In the genomic region with DNA sequence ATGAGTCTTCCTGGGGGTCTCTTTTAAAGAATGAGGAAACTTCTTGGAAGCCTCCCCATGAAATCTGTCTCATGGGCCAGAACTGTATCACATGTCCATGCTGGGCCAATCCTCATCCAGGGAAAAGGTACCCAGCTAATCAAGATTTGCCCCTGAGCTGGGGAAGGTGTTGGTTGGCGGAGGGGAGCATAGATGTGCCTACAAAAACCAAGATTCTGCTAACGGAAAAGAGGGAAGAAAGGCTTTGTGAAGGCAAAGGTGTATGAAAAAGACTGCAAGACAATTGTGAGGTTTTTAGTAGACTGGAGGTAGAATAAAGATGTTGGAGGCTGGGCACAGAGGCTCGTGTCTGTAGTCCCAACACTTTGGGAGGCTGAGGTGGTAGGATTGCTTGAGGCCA, we compare ENCODE assay signal across 34 cellular contexts.
"Had no signal": no experiment of that assay in that cellular context is flagged by ENCODE, and none has a peak within 500 bp of the region (broad histone marks: within the 10 kb centered on the region; RNA-seq: fewer than 3 reads in every experiment).

No MANE protein-coding gene starts in this region.

- H3K4me3 Mint-ChIP-seq: activated CD4-positive, alpha-beta T cell treated with anti-CD3 and anti-CD28 coated beads, Interleukin-2, amount 10 ng/mL, durations not matched to agents 24 days and 14 days; activated CD8-positive, alpha-beta T cell treated with anti-CD3 and anti-CD28 coated beads for 36 hours; activated naive CD8-positive, alpha-beta T cell treated with anti-CD3 and anti-CD28 coated beads, Interleukin-2, amount 10 ng/mL, durations not matched to agents 7 days and 5 days; activated T-cell treated with anti-CD3 and anti-CD28 coated beads, Interleukin-2, amount 50 U/mL, for 72 hours; activated T-helper 17 cell treated with anti-CD3 and anti-CD28 coated beads, Interleukin-2, amount 50 U/mL, for 72 hours; central memory CD8-positive, alpha-beta T cell; T-cell; T-helper 17 cell had no signal

- H3K4me1 ChIP-seq: ascending aorta, Peyer's patch had no signal

- H3K4me1 Mint-ChIP-seq: central memory CD8-positive, alpha-beta T cell had no signal

- H3K9me3 ChIP-seq: Peyer's patch had no signal

- H3K27ac Mint-ChIP-seq: activated CD4-positive, alpha-beta T cell treated with anti-CD3 and anti-CD28 coated beads, Interleukin-2, amount 10 ng/mL, durations not matched to agents 24 days and 14 days; activated CD8-positive, alpha-beta T cell treated with anti-CD3 and anti-CD28 coated beads for 36 hours; activated naive CD8-positive, alpha-beta T cell treated with anti-CD3 and anti-CD28 coated beads, Interleukin-2, amount 10 ng/mL, durations not matched to agents 7 days and 5 days; activated T-cell treated with anti-CD3 and anti-CD28 coated beads, Interleukin-2, amount 50 U/mL, for 72 hours; activated T-helper 17 cell treated with anti-CD3 and anti-CD28 coated beads, Interleukin-2, amount 50 U/mL, for 72 hours; T-cell; T-helper 17 cell had no signal

- H3K27me3 Mint-ChIP-seq: activated CD4-positive, alpha-beta T cell treated with anti-CD3 and anti-CD28 coated beads, Interleukin-2, amount 10 ng/mL, durations not matched to agents 24 days and 14 days; activated CD8-positive, alpha-beta T cell treated with anti-CD3 and anti-CD28 coated beads for 36 hours; activated naive CD8-positive, alpha-beta T cell treated with anti-CD3 and anti-CD28 coated beads, Interleukin-2, amount 10 ng/mL, durations not matched to agents 7 days and 5 days; activated T-helper 17 cell treated with anti-CD3 and anti-CD28 coated beads, Interleukin-2, amount 50 U/mL, for 72 hours; central memory CD8-positive, alpha-beta T cell; T-cell; T-helper 17 cell had no signal

- H3K27me3 ChIP-seq: ascending aorta, cardiac muscle cell, Peyer's patch had no signal

- H3K9me3 Mint-ChIP-seq: activated T-helper 17 cell treated with anti-CD3 and anti-CD28 coated beads, Interleukin-2, amount 50 U/mL, for 72 hours had no signal

- DNase-seq: activated CD4-positive, alpha-beta T cell treated with anti-CD3 and anti-CD28 coated beads, Interleukin-2, amount 10 ng/mL, durations not matched to agents 24 days and 14 days; activated CD4-positive, alpha-beta T cell treated with anti-CD3 and anti-CD28 coated beads, Interleukin-2, amount 50 U/mL, for 4 hours; activated CD8-positive, alpha-beta memory T cell treated with anti-CD3 and anti-CD28 coated beads, Interleukin-2, amount 50 U/mL, for 4 hours; activated CD8-positive, alpha-beta T cell treated with anti-CD3 and anti-CD28 coated beads for 36 hours; activated gamma-delta T cell; activated naive CD4-positive, alpha-beta T cell treated with Interleukin-2 at 50 U/mL for 16 hours; activated naive CD8-positive, alpha-beta T cell treated with anti-CD3 and anti-CD28 coated beads, Interleukin-2, amount 10 ng/mL, durations not matched to agents 7 days and 5 days; activated T-cell treated with anti-CD3 and anti-CD28 coated beads, Interleukin-2, amount 50 U/mL, for 72 hours; amygdala; NCI-H1092 treated with DMSO at 0.1 percent for 48 hours; NCI-H1417; NCI-H146; NCI-H187; NCI-H2029 treated with DMSO at 0.1 percent for 48 hours; NCI-H2107; NCI-H2171; NCI-H510A; NCI-H526; NCI-H748 treated with DMSO at 0.1 percent for 48 hours; NK-92 treated with Interleukin-12 subunit alpha and Interleukin-12 subunit beta, amount 100 ng/mL, for 24 hours; PC-3; Peyer's patch; SIG-M5; T-cell; T-helper 17 cell; T1000; WERI-Rb-1 had no signal

- ATAC-seq: activated CD8-positive, alpha-beta T cell treated with anti-CD3 and anti-CD28 coated beads for 36 hours; activated T-cell treated with anti-CD3 and anti-CD28 coated beads, Interleukin-2, amount 50 U/mL, for 72 hours; activated T-helper 17 cell treated with anti-CD3 and anti-CD28 coated beads, Interleukin-2, amount 50 U/mL, for 72 hours; PC-3; Right ventricle myocardium inferior; SK-N-SH treated with all-trans-retinoic acid at 6 μM for 48 hours; T-cell; T-helper 17 cell had no signal

- H3K27ac ChIP-seq: ascending aorta, cardiac muscle cell, Peyer's patch, RWPE1, WERI-Rb-1 had no signal
